In genomic region chr13:103515410-103515809, GRCh38 we compare ENCODE assay signal across 27 cellular contexts.
DNase-seq lines count a peak whose midpoint lies in the region; ATAC-seq and TF ChIP-seq lines count a peak whose summit lies in the region.
"Had no signal": no experiment of that assay in that cellular context is flagged by ENCODE, and none has a peak within 500 bp of the region (broad histone marks: within the 10 kb centered on the region; RNA-seq: fewer than 3 reads in every experiment).

No MANE protein-coding gene starts in this region.

- ATAC-seq in SK-N-SH treated with all-trans-retinoic acid at 6 μM for 48 hours = no peak
- ATAC-seq: A549 had no signal

- no peak overlapping the region for H3K4me3 ChIP-seq in BE2C (ENCODE audit: low read depth, low read length)
- no peak overlapping the region for H3K4me3 ChIP-seq in neural progenitor cell
- no peak overlapping the region for H3K4me3 ChIP-seq in uterus
- H3K4me3 ChIP-seq: A549, BLaER1, GM12878 had no signal

- no peak for TF ChIP-seq POLR2A in uterus (IDR thresholded peaks at IDR 0.05)

- intact Hi-C loops in uterus (cut with DNase I; ENCODE audit: low total_unique reads) = no loop called here

- no peak overlapping the region for H3K27ac ChIP-seq in neural progenitor cell
- no peak overlapping the region for H3K27ac ChIP-seq in uterus
- H3K27ac ChIP-seq: 22Rv1, A549, BLaER1 had no signal

- H3K79me2 ChIP-seq in neural progenitor cell (ENCODE audit: low read depth) = no peaks in the 10 kb centered on the region

- no peak overlapping the region for H3K27ac Mint-ChIP-seq in neural progenitor cell
- H3K27ac Mint-ChIP-seq: B cell; CD14-positive monocyte; CD4-positive, alpha-beta memory T cell; CD4-positive, CD25-positive, alpha-beta regulatory T cell; CD8-positive, alpha-beta memory T cell had no signal

- H3K4me1 ChIP-seq in BE2C (peaks cover 9% of the 10 kb centered on the region; the same call in 1 of the 2 replicates), neural progenitor cell (peaks cover 21% of the 10 kb centered on the region), uterus (no peaks in the 10 kb centered on the region)
- H3K4me1 ChIP-seq: BLaER1 had no signal

- peak overlapping the region; percentile 71 for H3K4me2 ChIP-seq in neural progenitor cell
- H3K4me2 ChIP-seq: A549, BLaER1 had no signal

- no peaks in the 10 kb centered on the region for H4K20me1 ChIP-seq in neural progenitor cell (ENCODE audit: low read depth)
- H4K20me1 ChIP-seq: BLaER1 had no signal

- no peaks in the 10 kb centered on the region for H3K9me3 Mint-ChIP-seq in neural progenitor cell

- H3K9ac ChIP-seq in neural progenitor cell = no peak overlapping the region
- H3K9ac ChIP-seq: BLaER1 had no signal

- H3K9me3 ChIP-seq in BE2C (no peaks in the 10 kb centered on the region), neural progenitor cell (ENCODE audit: low read depth) (no peaks in the 10 kb centered on the region), uterus (no peaks in the 10 kb centered on the region)
- H3K9me3 ChIP-seq: A549, BLaER1 had no signal

- H3K27me3 Mint-ChIP-seq in neural progenitor cell (ENCODE audit: insufficient read depth, low read depth) = peaks cover 3% of the 10 kb centered on the region
- H3K27me3 Mint-ChIP-seq: B cell; CD4-positive, alpha-beta memory T cell; CD4-positive, CD25-positive, alpha-beta regulatory T cell; CD8-positive, alpha-beta memory T cell had no signal

- H3K36me3 ChIP-seq in BE2C (no peaks in the 10 kb centered on the region), neural progenitor cell (no peaks in the 10 kb centered on the region), uterus (no peaks in the 10 kb centered on the region)
- H3K36me3 ChIP-seq: BLaER1 had no signal

- H3K27me3 ChIP-seq in BE2C (no peaks in the 10 kb centered on the region), neural progenitor cell (no peaks in the 10 kb centered on the region), uterus (no peaks in the 10 kb centered on the region)
- H3K27me3 ChIP-seq: BLaER1 had no signal

- H3K4me3 Mint-ChIP-seq in neural progenitor cell = no peak overlapping the region
- H3K4me3 Mint-ChIP-seq: B cell; CD14-positive monocyte; CD4-positive, alpha-beta memory T cell; CD4-positive, CD25-positive, alpha-beta regulatory T cell; CD8-positive, alpha-beta memory T cell had no signal

- H2AFZ ChIP-seq in neural progenitor cell (replicated peaks) = no peak overlapping the region

- DNase-seq in BE2C (peak; percentile 38), SK-N-DZ (ENCODE audit: low spot score) (peak; percentile 31), neural progenitor cell (ENCODE audit: low spot score) (no peak), uterus (no peak), RKO (ENCODE audit: low spot score) (no peak), hypothalamus (lab: John Stamatoyannopoulos, UW) (no peak)
- DNase-seq in activated CD8-positive, alpha-beta memory T cell treated with anti-CD3 and anti-CD28 coated beads, Interleukin-2, amount 50 U/mL, for 4 hours = no peak
- DNase-seq: AML-193; C1 segment of cervical spinal cord; CD4-positive, alpha-beta memory T cell; CD4-positive, CD25-positive, alpha-beta regulatory T cell; CD8-positive, alpha-beta memory T cell; COR-L47; DMS 273 treated with DMSO at 0.1 percent for 48 hours; DMS153; DMS53; DMS79; DND-41; EL; GDM1 had no signal

- TF ChIP-seq CTCF in BE2C (IDR thresholded peaks at IDR 0.05; ENCODE audit: low read depth, low read length) = no peak
- TF ChIP-seq CTCF in neural progenitor cell (IDR thresholded peaks at IDR 0.05) = no peak
- TF ChIP-seq CTCF in uterus (IDR thresholded peaks at IDR 0.05) = no peak

- peaks cover 17% of the 10 kb centered on the region for H3K4me1 Mint-ChIP-seq in neural progenitor cell
- H3K4me1 Mint-ChIP-seq: B cell; CD14-positive monocyte; CD4-positive, alpha-beta memory T cell; CD4-positive, CD25-positive, alpha-beta regulatory T cell; CD8-positive, alpha-beta memory T cell had no signal

- H3F3A ChIP-seq in neural progenitor cell (ENCODE audit: low read depth) = peaks cover 19% of the 10 kb centered on the region

- no peaks in the 10 kb centered on the region for H3K36me3 Mint-ChIP-seq in neural progenitor cell
- H3K36me3 Mint-ChIP-seq: CD14-positive monocyte; CD4-positive, alpha-beta memory T cell; CD4-positive, CD25-positive, alpha-beta regulatory T cell; CD8-positive, alpha-beta memory T cell had no signal

TF ChIP-seq in SK-N-SH treated with all-trans-retinoic acid at 6 μM for 48 hours, 23 proteins besides CTCF, POLR2A, EP300 and RAD21:
- TF ChIP-seq RARB (CRISPR knock-in tag; IDR thresholded peaks at IDR 0.05) (no peak), TCF4 (CRISPR knock-in tag; IDR thresholded peaks at IDR 0.05; ENCODE audit: borderline replicate concordance) (peak; percentile 60; the same call in 1 of the 2 replicates), ZFP3 (CRISPR knock-in tag; IDR thresholded peaks at IDR 0.05) (no peak)
TF ChIP-seq in SK-N-SH treated with all-trans-retinoic acid at 6 μM for 48 hours: peak in this region for 1.

Comparison
In these comparisons a context has a peak if more than half of its experiments do, and no peak if none do; other contexts are left out.
1. DNase-seq: peak in BE2C (single experiment) and SK-N-DZ (single experiment); none in neural progenitor cell (single experiment), activated CD8-positive, alpha-beta memory T cell treated with anti-CD3 and anti-CD28 coated beads, Interleukin-2, amount 50 U/mL, for 4 hours (single experiment), uterus (0 of 2), RKO (single experiment) and hypothalamus (0 of 51).